13 cellular contexts compared by ENCODE assay signal in genomic region chrX:72201836-72202536, GRCh38. TPM values are rescaled to one million over a fixed set of nuclear protein-coding genes. Genes with fewer than 3 reads are reported as not detected.
DNase-seq lines count a peak whose midpoint lies in the region; ATAC-seq and TF ChIP-seq lines count a peak whose summit lies in the region.
"Had no signal": no experiment of that assay in that cellular context is flagged by ENCODE, and none has a peak within 500 bp of the region (broad histone marks: within the 10 kb centered on the region; RNA-seq: fewer than 3 reads in every experiment).

No MANE protein-coding gene starts in this region.

- peak overlapping the region in 1 of 9 donors; percentile 62 for H3K27ac Mint-ChIP-seq in naive thymus-derived CD4-positive, alpha-beta T cell
- H3K27ac Mint-ChIP-seq: activated naive CD4-positive, alpha-beta T cell treated with anti-CD3 and anti-CD28 coated beads, Interleukin-2, amount 50 U/mL, for 24 hours had no signal

- H3K27me3 Mint-ChIP-seq in naive thymus-derived CD4-positive, alpha-beta T cell: no peaks in the 10 kb centered on the region
- H3K27me3 Mint-ChIP-seq: activated naive CD4-positive, alpha-beta T cell treated with anti-CD3 and anti-CD28 coated beads, Interleukin-2, amount 50 U/mL, for 24 hours had no signal

- no peaks in the 10 kb centered on the region for H3K9me3 Mint-ChIP-seq in naive thymus-derived CD4-positive, alpha-beta T cell
- H3K9me3 Mint-ChIP-seq: activated naive CD4-positive, alpha-beta T cell treated with anti-CD3 and anti-CD28 coated beads, Interleukin-2, amount 50 U/mL, for 24 hours had no signal

- H3K4me3 ChIP-seq in AG09309 (ENCODE audit: control insufficient read depth, low read depth, low read length) (no peak overlapping the region), mammary epithelial cell (replicated peaks in 1 of 3; ENCODE audit: insufficient read depth in 1 of 3, low read depth in 2 of 3, low read length in 3 of 3) (no peak overlapping the region)
- no peak overlapping the region for H3K4me3 ChIP-seq in naive thymus-derived CD4-positive, alpha-beta T cell (ENCODE audit: low read length)
- H3K4me3 ChIP-seq: thyroid gland had no signal

- peaks cover 13% of the 10 kb centered on the region for H3K4me1 ChIP-seq in mammary epithelial cell (ENCODE audit: insufficient read depth, low read length)
- H3K4me1 ChIP-seq in naive thymus-derived CD4-positive, alpha-beta T cell (ENCODE audit: control insufficient read depth in 2 of 2, insufficient read depth in 2 of 2, low read length in 2 of 2): no peaks in the 10 kb centered on the region
- H3K4me1 ChIP-seq: thyroid gland had no signal

- intact Hi-C loops in mammary epithelial cell (cut with micrococcal nuclease): no loop called here
- intact Hi-C loops in naive thymus-derived CD4-positive, alpha-beta T cell (cut with micrococcal nuclease): no loop called here

- POLR2A ChIA-PET in naive thymus-derived CD4-positive, alpha-beta T cell (lab: Charles Lee): no interaction called here
- POLR2A ChIA-PET in GM10248 (lab: Yijun Ruan, JAX): no interaction called here

- no peaks in the 10 kb centered on the region for H3K9me3 ChIP-seq in mammary epithelial cell (replicated peaks; ENCODE audit: insufficient read depth, low read length)
- H3K9me3 ChIP-seq in naive thymus-derived CD4-positive, alpha-beta T cell (ENCODE audit: control insufficient read depth in 2 of 3, low read length in 3 of 3): no peaks in the 10 kb centered on the region
- H3K9me3 ChIP-seq: thyroid gland had no signal

- in situ Hi-C loops in mammary epithelial cell (cut with MboI; ENCODE audit: low sequenced_read_pairs in 2 of 2): no loop called here

- dilution Hi-C loops in mammary epithelial cell (cut with HindIII; ENCODE audit: low sequenced_read_pairs): no loop called here

- no peak overlapping the region for H2AFZ ChIP-seq in mammary epithelial cell (ENCODE audit: low read depth, low read length)

- TF ChIP-seq CTCF in AG09309 (IDR thresholded peaks at IDR 0.05; ENCODE audit: control insufficient read depth, insufficient read depth, low read depth, low read length, missing control alignments) (no peak), mammary epithelial cell (conservative IDR thresholded peaks at IDR 0.05 in 1 of 2, IDR thresholded peaks at IDR 0.05 in 1 of 2; ENCODE audit: extremely low read depth in 1 of 2, insufficient read depth in 1 of 2, low read depth in 1 of 2, low read length in 2 of 2) (no peak), GM10248 (IDR thresholded peaks at IDR 0.05; ENCODE audit: control extremely low read depth, extremely low read depth, low read depth, missing control alignments) (no peak)

- peak overlapping the region; percentile 7 for H3K4me2 ChIP-seq in mammary epithelial cell (ENCODE audit: insufficient read depth, low read depth, low read length)

- DNase-seq in AG09309 (ENCODE audit: low read depth) (peak; percentile 29), LHCN-M2 (ENCODE audit: low read depth) (peak; percentile 79), mammary epithelial cell (peak; percentile 51), kidney glomerular epithelial cell (lab: John Stamatoyannopoulos, UW) (peak; percentile 0), GM10248 (ENCODE audit: extremely low spot score) (no peak), D341Med (ENCODE audit: low spot score) (no peak)
- no peak for DNase-seq in naive thymus-derived CD4-positive, alpha-beta T cell
- DNase-seq: left cardiac atrium, posterior cingulate gyrus, thyroid gland had no signal

- H3K4me1 Mint-ChIP-seq in naive thymus-derived CD4-positive, alpha-beta T cell: peaks cover 0 to 4% (median 0%) of the 10 kb centered on the region in 7 donors
- H3K4me1 Mint-ChIP-seq: activated naive CD4-positive, alpha-beta T cell treated with anti-CD3 and anti-CD28 coated beads, Interleukin-2, amount 50 U/mL, for 24 hours had no signal

- peak overlapping the region; percentile 73 for H3K27ac ChIP-seq in mammary epithelial cell (ENCODE audit: insufficient read depth, low read depth, low read length)
- no peak overlapping the region for H3K27ac ChIP-seq in naive thymus-derived CD4-positive, alpha-beta T cell (ENCODE audit: low read depth, low read length)
- H3K27ac ChIP-seq: C4-2B, thyroid gland had no signal

- peaks cover 0 to 17% (median 14%) of the 10 kb centered on the region in 5 donors for H3K36me3 Mint-ChIP-seq in naive thymus-derived CD4-positive, alpha-beta T cell

- no peaks in the 10 kb centered on the region for H3K27me3 ChIP-seq in mammary epithelial cell (ENCODE audit: insufficient read depth, low read length)
- no peaks in the 10 kb centered on the region for H3K27me3 ChIP-seq in naive thymus-derived CD4-positive, alpha-beta T cell (ENCODE audit: control insufficient read depth in 2 of 2, insufficient read depth in 2 of 2, low read length in 2 of 2)
- H3K27me3 ChIP-seq: thyroid gland had no signal

- no peaks in the 10 kb centered on the region for H3K36me3 ChIP-seq in mammary epithelial cell (ENCODE audit: insufficient read depth, low read length)
- H3K36me3 ChIP-seq in naive thymus-derived CD4-positive, alpha-beta T cell (ENCODE audit: control insufficient read depth in 2 of 3, insufficient read depth in 3 of 3, low read length in 3 of 3): peaks cover 0 to 8% (median 0%) of the 10 kb centered on the region in 3 experiments

- CTCF ChIA-PET in mammary epithelial cell (lab: Charles Lee; ENCODE audit: low non-redundant PET): no interaction called here
- CTCF ChIA-PET in naive thymus-derived CD4-positive, alpha-beta T cell (lab: Charles Lee): no interaction called here
- CTCF ChIA-PET in GM10248 (lab: Yijun Ruan, JAX): no interaction called here

- H3K9ac ChIP-seq in mammary epithelial cell (ENCODE audit: insufficient read depth, low read length): no peak overlapping the region

- peaks cover 5% of the 10 kb centered on the region for H3K79me2 ChIP-seq in mammary epithelial cell (ENCODE audit: insufficient read depth, low read length)

- no peak for ATAC-seq in naive thymus-derived CD4-positive, alpha-beta T cell
- ATAC-seq in HG03439 (IDR thresholded peaks at IDR 0.05; ENCODE audit: unreplicated experiment): no peak
- ATAC-seq: left cardiac atrium had no signal

- WGBS in mammary epithelial cell (ENCODE audit: low coverage, missing lambda C conversion rate): 48% methylated on average over 7 of the region's 7 CpGs

- H3K4me3 Mint-ChIP-seq in naive thymus-derived CD4-positive, alpha-beta T cell: no peak overlapping the region
- H3K4me3 Mint-ChIP-seq: activated naive CD4-positive, alpha-beta T cell treated with anti-CD3 and anti-CD28 coated beads, Interleukin-2, amount 50 U/mL, for 24 hours had no signal

- BruUV-seq in mammary epithelial cell (replicated peaks; lab: Mats Ljungman, UMichigan): TSS peak; percentile 92

- H4K20me1 ChIP-seq in mammary epithelial cell (ENCODE audit: insufficient read depth, low read length): no peaks in the 10 kb centered on the region

RNA-seq across cellular contexts. Expression of gene PIN4, which starts 20.4 kb away (rescaled TPM):
- total RNA-seq in LHCN-M2 (2014; rRNA removed): 5.1 and 7.9 TPM in 2 replicates
- 23.0 TPM for polyA plus RNA-seq in LHCN-M2 (2012)
- total RNA-seq in mammary epithelial cell: 1 to 10 TPM; 3.0 to 5.5 TPM
- 10.8 TPM for polyA plus RNA-seq in mammary epithelial cell
- polyA minus RNA-seq in mammary epithelial cell: not detected
- 10 to 100 TPM in 2 of 5 experiments, 1 to 10 TPM in 3; 2.0 to 13.6 (median 9.5) TPM for total RNA-seq in naive thymus-derived CD4-positive, alpha-beta T cell
- polyA plus RNA-seq in naive thymus-derived CD4-positive, alpha-beta T cell: 10 to 100 TPM; 16.6 to 30.9 TPM

RNA-seq across cellular contexts. Expression of gene ERCC6L, which starts 36.8 kb away (rescaled TPM):
- total RNA-seq in LHCN-M2 (2014; rRNA removed): 15.3 and 18.0 TPM in 2 replicates
- polyA plus RNA-seq in LHCN-M2 (2012): 2.4 TPM
- total RNA-seq in mammary epithelial cell: 1 to 10 TPM in 1 of 2 donors, under 1 TPM in 1; 0.17 to 7.0 TPM
- 5.1 TPM for polyA plus RNA-seq in mammary epithelial cell
- polyA minus RNA-seq in mammary epithelial cell: 2.8 TPM
- 1 to 10 TPM in 1 of 5 experiments, under 1 TPM in 4; 0.11 to 6.6 (median 0.16) TPM for total RNA-seq in naive thymus-derived CD4-positive, alpha-beta T cell
- under 1 TPM; 0.49 to 0.58 TPM for polyA plus RNA-seq in naive thymus-derived CD4-positive, alpha-beta T cell

Comparison
In these comparisons a context has a peak if more than half of its experiments do, and no peak if none do; other contexts are left out.
1. DNase-seq: peak in AG09309 (single experiment), LHCN-M2 (single experiment), mammary epithelial cell (single experiment) and kidney glomerular epithelial cell (single experiment); none in naive thymus-derived CD4-positive, alpha-beta T cell (0 of 9), GM10248 (single experiment) and D341Med (single experiment).